Comparison of ENCODE assay signal across 8 cellular contexts in the genomic region with DNA sequence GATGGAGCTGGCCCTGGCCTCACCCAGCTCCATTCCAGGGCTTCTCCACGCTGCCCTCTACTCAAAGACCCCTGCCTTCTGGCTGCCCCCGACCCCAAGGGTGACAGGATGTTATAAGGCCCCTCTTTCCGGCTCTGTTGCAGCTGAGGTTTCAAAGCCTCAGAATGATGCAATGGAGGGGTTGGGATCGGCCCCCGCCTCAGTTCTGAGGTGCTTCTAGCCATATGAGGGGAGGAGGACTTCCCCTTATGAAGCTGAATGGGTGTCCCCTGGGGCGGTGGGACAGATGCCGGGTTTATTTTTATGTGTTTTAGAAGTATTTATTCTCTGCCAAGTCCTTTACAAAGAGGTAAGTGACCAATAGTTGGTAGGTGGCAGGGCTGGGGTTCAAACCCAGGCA. TPM values are rescaled to one million over a fixed set of nuclear protein-coding genes. Genes with fewer than 3 reads are reported as not detected.
DNase-seq lines count a peak whose midpoint lies in the region; ATAC-seq and TF ChIP-seq lines count a peak whose summit lies in the region.
"Not testable (repeated sequence)": the region's sequence is repeated elsewhere in the genome, so short reads cannot be mapped to it uniquely, and the experiment has no call there.
"Had no signal": no experiment of that assay in that cellular context is flagged by ENCODE, and none has a peak within 500 bp of the region (broad histone marks: within the 10 kb centered on the region; RNA-seq: fewer than 3 reads in every experiment).

No MANE protein-coding gene starts in this region.

- not testable (repeated sequence) for H3K27ac ChIP-seq in CD8-positive, alpha-beta T cell (ENCODE audit: low read depth, low read length)
- peak overlapping the region; percentile 76 for H3K27ac ChIP-seq in OCI-LY1 (ENCODE audit: low read depth, low read length, poor library complexity, severe bottlenecking)

- H3K9me3 ChIP-seq in CD8-positive, alpha-beta T cell (ENCODE audit: low read length); OCI-LY1 (ENCODE audit: low read length): not testable (repeated sequence)

- H3K36me3 Mint-ChIP-seq in CD8-positive, alpha-beta T cell; activated CD4-positive, alpha-beta T cell treated with anti-CD3 and anti-CD28 coated beads, Interleukin-2, amount 10 ng/mL, durations not matched to agents 24 days and 14 days (ENCODE audit: low read depth); naive B cell; stimulated activated naive B cell treated with anti-CD40 and anti-IgM and Interleukin-4, amounts not matched to agents 10 μg/mL and 1 μg/mL and 100 μg/mL, for 72 hours: not testable (repeated sequence)

- DNase-seq in CD8-positive, alpha-beta T cell: peak in 2 of 7 experiments; percentile 37 to 43
- peak; percentile 46 for DNase-seq in activated CD4-positive, alpha-beta T cell treated with anti-CD3 and anti-CD28 coated beads, Interleukin-2, amount 10 ng/mL, durations not matched to agents 24 days and 14 days
- DNase-seq in activated T-cell treated with anti-CD3 and anti-CD28 coated beads, Interleukin-2, amount 50 U/mL, for 48 hours: peak; percentile 8 to 10
- DNase-seq in cardiac septum (ENCODE audit: low spot score): peak; percentile 5
- DNase-seq in naive B cell; stimulated activated naive B cell treated with anti-CD40 and anti-IgM and Interleukin-4, amounts not matched to agents 10 μg/mL and 1 μg/mL and 100 μg/mL, for 72 hours: not testable (repeated sequence)

- H3K36me3 ChIP-seq in CD8-positive, alpha-beta T cell (ENCODE audit: insufficient read depth, low read length); OCI-LY1 (ENCODE audit: insufficient read depth, low read length): not testable (repeated sequence)

- not testable (repeated sequence) for H3K9ac ChIP-seq in OCI-LY1 (ENCODE audit: low read length)

- H3K27me3 ChIP-seq in CD8-positive, alpha-beta T cell (ENCODE audit: insufficient read depth, low read length); OCI-LY1 (ENCODE audit: insufficient read depth, low read length): not testable (repeated sequence)

- POLR2A ChIA-PET in CD8-positive, alpha-beta T cell (lab: Charles Lee): not testable (repeated sequence)

- not testable (repeated sequence) for H3K27ac Mint-ChIP-seq in CD8-positive, alpha-beta T cell; activated CD4-positive, alpha-beta T cell treated with anti-CD3 and anti-CD28 coated beads, Interleukin-2, amount 10 ng/mL, durations not matched to agents 24 days and 14 days; naive B cell; stimulated activated naive B cell treated with anti-CD40 and anti-IgM and Interleukin-4, amounts not matched to agents 10 μg/mL and 1 μg/mL and 100 μg/mL, for 72 hours

- H3K4me1 Mint-ChIP-seq in CD8-positive, alpha-beta T cell (ENCODE audit: low read depth); activated CD4-positive, alpha-beta T cell treated with anti-CD3 and anti-CD28 coated beads, Interleukin-2, amount 10 ng/mL, durations not matched to agents 24 days and 14 days; naive B cell; stimulated activated naive B cell treated with anti-CD40 and anti-IgM and Interleukin-4, amounts not matched to agents 10 μg/mL and 1 μg/mL and 100 μg/mL, for 72 hours: not testable (repeated sequence)

- not testable (repeated sequence) for H3K4me3 Mint-ChIP-seq in CD8-positive, alpha-beta T cell; activated CD4-positive, alpha-beta T cell treated with anti-CD3 and anti-CD28 coated beads, Interleukin-2, amount 10 ng/mL, durations not matched to agents 24 days and 14 days; naive B cell; stimulated activated naive B cell treated with anti-CD40 and anti-IgM and Interleukin-4, amounts not matched to agents 10 μg/mL and 1 μg/mL and 100 μg/mL, for 72 hours

- H3K4me2 ChIP-seq in OCI-LY1 (ENCODE audit: low read length): not testable (repeated sequence)

- not testable (repeated sequence) for H3K4me1 ChIP-seq in CD8-positive, alpha-beta T cell (ENCODE audit: insufficient read depth, low read length); OCI-LY1 (ENCODE audit: insufficient read depth, low read length, severe bottlenecking)

- not testable (repeated sequence) for H3K27me3 Mint-ChIP-seq in CD8-positive, alpha-beta T cell (ENCODE audit: low read depth); activated CD4-positive, alpha-beta T cell treated with anti-CD3 and anti-CD28 coated beads, Interleukin-2, amount 10 ng/mL, durations not matched to agents 24 days and 14 days; naive B cell; stimulated activated naive B cell treated with anti-CD40 and anti-IgM and Interleukin-4, amounts not matched to agents 10 μg/mL and 1 μg/mL and 100 μg/mL, for 72 hours

- H2AFZ ChIP-seq in OCI-LY1 (ENCODE audit: low read length): not testable (repeated sequence)

- not testable (repeated sequence) for H3F3A ChIP-seq in OCI-LY1 (ENCODE audit: insufficient read depth, low read length)

- TF ChIP-seq CTCF in CD8-positive, alpha-beta T cell (IDR thresholded peaks at IDR 0.05); OCI-LY1 (IDR thresholded peaks at IDR 0.05; ENCODE audit: low read length): not testable (repeated sequence)

- not testable (repeated sequence) for H3K9me2 ChIP-seq in OCI-LY1 (ENCODE audit: low read depth, low read length)

- CTCF ChIA-PET in CD8-positive, alpha-beta T cell (lab: Charles Lee): not testable (repeated sequence)

- not testable (repeated sequence) for H3K9me3 Mint-ChIP-seq in CD8-positive, alpha-beta T cell; activated CD4-positive, alpha-beta T cell treated with anti-CD3 and anti-CD28 coated beads, Interleukin-2, amount 10 ng/mL, durations not matched to agents 24 days and 14 days; naive B cell; stimulated activated naive B cell treated with anti-CD40 and anti-IgM and Interleukin-4, amounts not matched to agents 10 μg/mL and 1 μg/mL and 100 μg/mL, for 72 hours

- intact Hi-C loops in CD8-positive, alpha-beta T cell (cut with DNase I, micrococcal nuclease); activated CD4-positive, alpha-beta T cell treated with anti-CD3 and anti-CD28 coated beads, Interleukin-2, amount 10 ng/mL, durations not matched to agents 24 days and 14 days (cut with micrococcal nuclease); cardiac septum (cut with DNase I): not testable (repeated sequence)

- H3K4me3 ChIP-seq in CD8-positive, alpha-beta T cell (ENCODE audit: low read depth, low read length); OCI-LY1 (ENCODE audit: low read depth, low read length, poor library complexity, severe bottlenecking): not testable (repeated sequence)

- not testable (repeated sequence) for H3K79me2 ChIP-seq in OCI-LY1 (ENCODE audit: insufficient read depth, low read length)

- not testable (repeated sequence) for H4K20me1 ChIP-seq in OCI-LY1 (ENCODE audit: insufficient read depth, low read length)

- peak; percentile 52 for ATAC-seq in CD8-positive, alpha-beta T cell
- ATAC-seq in naive B cell (ENCODE audit: low read depth in 2 of 2): peak; percentile 58 to 64
- peak; percentile 24 to 32 for ATAC-seq in stimulated activated naive B cell treated with anti-CD40 and anti-IgM and Interleukin-4, amounts not matched to agents 10 μg/mL and 1 μg/mL and 100 μg/mL, for 72 hours (replicated peaks)

RNA-seq across cellular contexts. Expression of a gene that starts 2.1 kb away (rescaled TPM):
- total RNA-seq in CD8-positive, alpha-beta T cell: 10 to 100 TPM; 15.8 to 18.3 TPM
- total RNA-seq in activated CD4-positive, alpha-beta T cell treated with anti-CD3 and anti-CD28 coated beads, Interleukin-2, amount 10 ng/mL, durations not matched to agents 24 days and 14 days: 9.2 and 9.7 TPM in 2 replicates
- 2.9 TPM for total RNA-seq in cardiac septum
- 10 to 100 TPM; 46.2 to 90.5 (median 52.6) TPM for polyA plus RNA-seq in naive B cell (ENCODE audit: low read depth in 6 of 6)
- total RNA-seq: A172 had no signal

RNA-seq across cellular contexts. Expression of a gene that starts 44.3 kb away (rescaled TPM):
- 1 to 10 TPM; 3.5 to 4.1 TPM for total RNA-seq in CD8-positive, alpha-beta T cell
- 15.7 and 17.8 TPM in 2 replicates for total RNA-seq in activated CD4-positive, alpha-beta T cell treated with anti-CD3 and anti-CD28 coated beads, Interleukin-2, amount 10 ng/mL, durations not matched to agents 24 days and 14 days
- total RNA-seq in cardiac septum: 2.5 TPM
- polyA plus RNA-seq in naive B cell (ENCODE audit: low read depth in 6 of 6): 1 to 10 TPM; 2.5 to 4.4 (median 2.9) TPM
